ENCODE assay signal across 8 cellular contexts in the genomic region with DNA sequence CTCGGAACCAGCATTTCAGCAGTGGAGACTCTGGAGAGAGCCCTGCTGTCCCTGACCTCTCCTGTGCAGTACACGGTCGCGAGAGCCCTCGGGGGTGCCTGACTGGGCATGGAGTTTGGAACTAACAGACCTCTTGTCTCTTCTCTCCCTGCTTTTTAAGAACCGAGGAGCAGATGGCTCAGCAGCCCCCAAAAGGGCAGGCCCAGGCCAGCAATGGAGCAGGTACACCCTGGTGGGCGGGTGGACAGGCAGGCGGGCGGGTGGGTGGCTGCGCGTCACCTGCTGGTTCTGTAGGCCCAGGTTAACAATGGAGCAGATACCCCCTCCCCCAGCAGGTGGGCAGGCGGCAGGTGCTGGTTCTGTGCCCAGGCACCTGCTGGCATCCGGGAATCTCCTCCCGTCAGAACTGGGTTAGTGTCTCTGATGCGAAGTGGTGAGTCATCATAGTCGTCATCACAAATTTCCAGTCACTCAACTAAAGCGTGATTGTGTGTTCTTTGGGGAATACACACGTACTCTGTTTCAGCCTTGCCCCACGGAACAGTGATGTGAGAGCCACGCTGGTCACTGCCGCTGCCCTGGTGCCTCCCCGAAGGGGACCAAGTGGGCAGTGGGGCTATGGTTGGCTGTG. TPM values are rescaled to one million over a fixed set of nuclear protein-coding genes. Genes with fewer than 3 reads are reported as not detected.
DNase-seq lines count a peak whose midpoint lies in the region; ATAC-seq and TF ChIP-seq lines count a peak whose summit lies in the region.

No MANE protein-coding gene starts in this region.

- H3K9ac ChIP-seq in SK-N-SH (no peak overlapping the region), MM.1S (ENCODE audit: low read length) (no peak overlapping the region)

- H3K9me3 ChIP-seq in SK-N-SH (no peaks in the 10 kb centered on the region), prostate gland (no peaks in the 10 kb centered on the region), MM.1S (replicated peaks; ENCODE audit: insufficient read depth, low read length) (no peaks in the 10 kb centered on the region)

- no peak overlapping the region for H3K4me2 ChIP-seq in SK-N-SH
- H3K4me2 ChIP-seq in MM.1S (ENCODE audit: low read depth, low read length): no peak overlapping the region

- H2AFZ ChIP-seq in SK-N-SH (ENCODE audit: low read depth) (no peak overlapping the region), MM.1S (ENCODE audit: low read length) (no peak overlapping the region)

- H3K4me1 ChIP-seq in SK-N-SH (ENCODE audit: control insufficient read depth in 1 of 2, insufficient read depth in 2 of 2, low read depth in 1 of 2, low read length in 1 of 2) (peaks cover 0 to 53% of the 10 kb centered on the region in 2 experiments; a peak in 2 of 4 replicates), prostate gland (replicated peaks) (peaks cover 8% of the 10 kb centered on the region), MM.1S (ENCODE audit: low read length) (no peaks in the 10 kb centered on the region)

- no peak overlapping the region for H3K27ac Mint-ChIP-seq in central memory CD8-positive, alpha-beta T cell (ENCODE audit: low read depth)

- H3K27ac ChIP-seq in SK-N-SH (ENCODE audit: low read depth in 2 of 2, low read length in 1 of 2) (peak overlapping the region in 1 of 2 experiments; percentile 86; a peak in 2 of 4 replicates), prostate gland (peak overlapping the region in 1 of 2 donors; percentile 14), MM.1S (ENCODE audit: low read length) (no peak overlapping the region)

- 57% methylated on average over 16 of the region's 22 CpGs for WGBS in SK-N-SH (ENCODE audit: low lambda C conversion rate)
- 54% methylated on average over 22 of the region's 22 CpGs for WGBS in prostate gland

- H3K4me1 Mint-ChIP-seq in central memory CD8-positive, alpha-beta T cell: peaks cover 14% of the 10 kb centered on the region

- H3K36me3 ChIP-seq in SK-N-SH (replicated peaks in 1 of 2; ENCODE audit: control insufficient read depth in 1 of 2, insufficient read depth in 2 of 2, low read length in 1 of 2) (peaks cover 0 to 3% of the 10 kb centered on the region in 2 experiments), prostate gland (no peaks in the 10 kb centered on the region), MM.1S (replicated peaks; ENCODE audit: insufficient read depth, low read length) (no peaks in the 10 kb centered on the region)

- H3K4me3 Mint-ChIP-seq in central memory CD8-positive, alpha-beta T cell: no peak overlapping the region

- DNase-seq in HT1080 (ENCODE audit: low read depth): peak; percentile 56
- peak; percentile 77 for DNase-seq in SK-N-SH
- DNase-seq in central memory CD8-positive, alpha-beta T cell (ENCODE audit: low spot score in 2 of 2): no peak
- DNase-seq in prostate gland (ENCODE audit: low spot score): peak; percentile 34
- DNase-seq in MM.1S: no peak
- no peak for DNase-seq in HEK293T (ENCODE audit: extremely low spot score)

- H3K4me3 ChIP-seq in SK-N-SH (ENCODE audit: low read depth in 2 of 2, low read length in 1 of 2) (no peak overlapping the region), prostate gland (no peak overlapping the region), MM.1S (ENCODE audit: low read length) (no peak overlapping the region)

- POLR2A ChIA-PET in SK-N-SH (lab: Yijun Ruan, JAX) (no interaction called here), HEK293T (lab: Yijun Ruan, JAX) (no interaction called here)

- intact Hi-C loops in prostate gland (cut with DNase I): no loop called here

- TF ChIP-seq RAD21 in SK-N-SH (IDR thresholded peaks at IDR 0.05; ENCODE audit: low read length): no peak

- H3K79me2 ChIP-seq in SK-N-SH (ENCODE audit: insufficient read depth): no peaks in the 10 kb centered on the region
- no peaks in the 10 kb centered on the region for H3K79me2 ChIP-seq in MM.1S (ENCODE audit: low read length)

- H3K9me2 ChIP-seq in SK-N-SH (no peaks in the 10 kb centered on the region), MM.1S (replicated peaks; ENCODE audit: insufficient read depth, low read length) (no peaks in the 10 kb centered on the region)

- CTCF ChIA-PET in SK-N-SH (lab: Yijun Ruan, JAX): interaction anchor here (1.0 to 2.7 kb wide), 9 partner anchors 9 to 305 kb away, joined by 3 to 15 read pairs (median 4); no protein-coding TSS in a partner anchor
- CTCF ChIA-PET in HEK293T (lab: Yijun Ruan, JAX): no interaction called here

- no peaks in the 10 kb centered on the region for H3K27me3 ChIP-seq in SK-N-SH (ENCODE audit: insufficient read depth)
- peaks cover 12% of the 10 kb centered on the region for H3K27me3 ChIP-seq in prostate gland (replicated peaks; ENCODE audit: insufficient read depth)
- H3K27me3 ChIP-seq in MM.1S (replicated peaks; ENCODE audit: insufficient read depth, low read length): no peaks in the 10 kb centered on the region

- H3F3A ChIP-seq in SK-N-SH (replicated peaks; ENCODE audit: insufficient read depth) (no peaks in the 10 kb centered on the region), MM.1S (ENCODE audit: insufficient read depth, low read length) (no peaks in the 10 kb centered on the region)

- no peaks in the 10 kb centered on the region for H3K9me3 Mint-ChIP-seq in central memory CD8-positive, alpha-beta T cell

- TF ChIP-seq CTCF in SK-N-SH (IDR thresholded peaks at IDR 0.05) (no peak), prostate gland (IDR thresholded peaks at IDR 0.05) (no peak), MM.1S (IDR thresholded peaks at IDR 0.05; ENCODE audit: low read length) (no peak)

- ATAC-seq in central memory CD8-positive, alpha-beta T cell (replicated peaks; ENCODE audit: extremely low read depth, poor library complexity, severe bottlenecking): peak; percentile 19
- ATAC-seq in GM21723 (IDR thresholded peaks at IDR 0.05; ENCODE audit: unreplicated experiment) (no peak), HG02840 (IDR thresholded peaks at IDR 0.05; ENCODE audit: low FRiP score, unreplicated experiment) (no peak)

- no peaks in the 10 kb centered on the region for H3K27me3 Mint-ChIP-seq in central memory CD8-positive, alpha-beta T cell

- no peak for TF ChIP-seq POLR2A in prostate gland (IDR thresholded peaks at IDR 0.05)

- peaks cover 5% of the 10 kb centered on the region; the same call in 1 of the 2 replicates for H4K20me1 ChIP-seq in SK-N-SH (ENCODE audit: insufficient read depth)
- H4K20me1 ChIP-seq in MM.1S (ENCODE audit: insufficient read depth, low read length): no peaks in the 10 kb centered on the region

- peaks cover 2% of the 10 kb centered on the region for H3K36me3 Mint-ChIP-seq in central memory CD8-positive, alpha-beta T cell (ENCODE audit: insufficient read depth)

- no peak for TF ChIP-seq EP300 in SK-N-SH (IDR thresholded peaks at IDR 0.05; ENCODE audit: borderline replicate concordance in 1 of 2, low read depth in 1 of 2, low read length in 1 of 2)

TF ChIP-seq in SK-N-SH, 30 proteins besides CTCF, POLR2A, EP300 and RAD21:
- TF ChIP-seq RXRA (IDR thresholded peaks at IDR 0.05; ENCODE audit: borderline replicate concordance, low read depth) (no peak), FOSL2 (IDR thresholded peaks at IDR 0.05; ENCODE audit: borderline replicate concordance, low read depth) (peak; percentile 46; the same call in 1 of the 2 replicates)
TF ChIP-seq in SK-N-SH: peak in this region for 1.

TF ChIP-seq in HEK293T, 16 proteins besides CTCF, POLR2A, EP300 and RAD21:
- TF ChIP-seq BHLHE40 (IDR thresholded peaks at IDR 0.05; ENCODE audit: borderline replicate concordance): no peak
- no peak for TF ChIP-seq SUZ12 (IDR thresholded peaks at IDR 0.05)
- TF ChIP-seq FOXM1 (IDR thresholded peaks at IDR 0.05; ENCODE audit: borderline replicate concordance): no peak
- TF ChIP-seq L3MBTL2 (conservative IDR thresholded peaks at IDR 0.05): no peak
- no peak for TF ChIP-seq NFRKB (IDR thresholded peaks at IDR 0.05)
- no peak for TF ChIP-seq TARDBP (IDR thresholded peaks at IDR 0.05)
- no peak for TF ChIP-seq LEF1 (IDR thresholded peaks at IDR 0.05; ENCODE audit: borderline replicate concordance)
- no peak for TF ChIP-seq ARNT (IDR thresholded peaks at IDR 0.05)
- no peak for TF ChIP-seq SP1 (IDR thresholded peaks at IDR 0.05)

RNA-seq across cellular contexts. Expression of a gene that starts 41.1 kb away (rescaled TPM):
- 13.3 and 17.7 TPM in 2 replicates for total RNA-seq in HT1080 (2014; rRNA removed; shearing (Covaris generic))
- 16.8 and 42.2 TPM in 2 replicates for polyA plus RNA-seq in HT1080 (2015; cell fraction: cytosol; rRNA removed)
- polyA plus RNA-seq in HT1080 (2015; cell fraction: nucleus; rRNA removed): 17.0 and 82.4 TPM in 2 replicates
- 13.5 and 15.5 TPM in 2 replicates for polyA plus RNA-seq in SK-N-SH (2012; rRNA removed)
- polyA plus RNA-seq in SK-N-SH (2012; cell fraction: cytosol; rRNA removed): 7.8 and 11.0 TPM in 2 replicates
- polyA plus RNA-seq in SK-N-SH (2012; cell fraction: nucleus; rRNA removed): 22.3 and 31.8 TPM in 2 replicates
- 10 to 100 TPM; 12.1 to 20.2 TPM for total RNA-seq in prostate gland

Comparison
In these comparisons a context has a peak if more than half of its experiments do, and no peak if none do; other contexts are left out.
1. DNase-seq: peak in HT1080 (single experiment), SK-N-SH (single experiment) and prostate gland (single experiment); none in central memory CD8-positive, alpha-beta T cell (0 of 2), MM.1S (single experiment) and HEK293T (single experiment).